9 cellular contexts compared by ENCODE assay signal in the genomic region with DNA sequence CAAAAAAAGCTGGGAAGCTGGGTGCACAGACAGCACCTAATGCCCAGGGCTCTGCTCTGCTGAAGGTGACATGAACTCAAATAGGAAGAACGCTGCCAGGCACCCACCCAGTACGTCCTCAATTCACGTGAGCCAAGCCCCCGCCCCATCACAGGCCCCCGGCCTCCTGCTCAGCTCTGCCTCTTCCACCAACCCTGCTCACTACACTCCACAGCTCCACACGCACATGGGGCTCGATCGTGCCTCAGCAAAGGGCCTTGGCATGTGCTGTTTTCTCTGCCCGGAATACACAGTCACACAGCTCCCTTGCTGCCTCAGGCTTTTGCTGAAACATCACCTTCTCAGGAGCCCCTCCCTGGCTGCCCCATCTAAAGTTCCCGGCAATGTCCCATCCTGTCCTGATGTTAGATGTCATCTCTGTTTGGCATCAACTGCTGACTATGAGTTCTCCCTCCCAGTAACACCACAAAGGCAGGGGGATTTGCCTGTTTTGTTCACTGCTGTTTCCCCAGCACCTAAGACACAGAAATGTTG. TPM values are rescaled to one million over a fixed set of nuclear protein-coding genes. Genes with fewer than 3 reads are reported as not detected.
DNase-seq lines count a peak whose midpoint lies in the region; ATAC-seq, FAIRE-seq and TF ChIP-seq lines count a peak whose summit lies in the region.
"Had no signal": no experiment of that assay in that cellular context is flagged by ENCODE, and none has a peak within 500 bp of the region (broad histone marks: within the 10 kb centered on the region; RNA-seq: fewer than 3 reads in every experiment).

No MANE protein-coding gene starts in this region.

- peaks cover 0 to 2% (median 0%) of the 10 kb centered on the region in 5 donors for H3K9me3 Mint-ChIP-seq in CD8-positive, alpha-beta memory T cell
- H3K9me3 Mint-ChIP-seq in HFFc6: no peaks in the 10 kb centered on the region
- H3K9me3 Mint-ChIP-seq in activated naive CD8-positive, alpha-beta T cell treated with anti-CD3 and anti-CD28 coated beads for 36 hours: no peaks in the 10 kb centered on the region
- H3K9me3 Mint-ChIP-seq in naive thymus-derived CD4-positive, alpha-beta T cell: no peaks in the 10 kb centered on the region

- peaks cover 21% of the 10 kb centered on the region for H3K4me1 ChIP-seq in CD8-positive, alpha-beta memory T cell (ENCODE audit: insufficient read depth, low read length)
- H3K4me1 ChIP-seq in naive thymus-derived CD4-positive, alpha-beta T cell (ENCODE audit: control insufficient read depth in 2 of 2, insufficient read depth in 2 of 2, low read length in 2 of 2): peaks cover 17 to 23% of the 10 kb centered on the region in 2 donors
- H3K4me1 ChIP-seq in vagina: peaks cover 33% of the 10 kb centered on the region

- peak overlapping the region; percentile 85 to 99 (median 96) for H3K27ac Mint-ChIP-seq in CD8-positive, alpha-beta memory T cell
- H3K27ac Mint-ChIP-seq in HFFc6: no peak overlapping the region
- peak overlapping the region; percentile 96 for H3K27ac Mint-ChIP-seq in activated naive CD8-positive, alpha-beta T cell treated with anti-CD3 and anti-CD28 coated beads for 36 hours
- H3K27ac Mint-ChIP-seq in naive thymus-derived CD4-positive, alpha-beta T cell: peak overlapping the region in 8 of 9 donors; percentile 81 to 99 (median 92)

- peaks cover 0 to 1% of the 10 kb centered on the region in 2 donors for H3K27me3 Mint-ChIP-seq in CD8-positive, alpha-beta memory T cell
- H3K27me3 Mint-ChIP-seq in HFFc6 (ENCODE audit: insufficient read depth): no peaks in the 10 kb centered on the region; the same call in 1 of the 2 replicates
- no peaks in the 10 kb centered on the region for H3K27me3 Mint-ChIP-seq in activated naive CD8-positive, alpha-beta T cell treated with anti-CD3 and anti-CD28 coated beads for 36 hours
- no peaks in the 10 kb centered on the region for H3K27me3 Mint-ChIP-seq in naive thymus-derived CD4-positive, alpha-beta T cell

- H3K36me3 Mint-ChIP-seq in CD8-positive, alpha-beta memory T cell: peaks cover 0 to 55% (median 9%) of the 10 kb centered on the region in 3 donors
- H3K36me3 Mint-ChIP-seq in HFFc6 (ENCODE audit: low read depth): peaks cover 21% of the 10 kb centered on the region
- peaks cover 35% of the 10 kb centered on the region for H3K36me3 Mint-ChIP-seq in activated naive CD8-positive, alpha-beta T cell treated with anti-CD3 and anti-CD28 coated beads for 36 hours
- H3K36me3 Mint-ChIP-seq in naive thymus-derived CD4-positive, alpha-beta T cell: peaks cover 0 to 45% (median 11%) of the 10 kb centered on the region in 5 donors

- no peak for ATAC-seq in naive thymus-derived CD4-positive, alpha-beta T cell

- no peaks in the 10 kb centered on the region for H3K9me3 ChIP-seq in CD8-positive, alpha-beta memory T cell (ENCODE audit: low read length)
- H3K9me3 ChIP-seq in naive thymus-derived CD4-positive, alpha-beta T cell (ENCODE audit: control insufficient read depth in 2 of 3, low read length in 3 of 3): no peaks in the 10 kb centered on the region
- H3K9me3 ChIP-seq in vagina: no peaks in the 10 kb centered on the region

- DNase-seq in CD8-positive, alpha-beta memory T cell: peak in 1 of 5 donors; percentile 45
- DNase-seq in HFFc6: no peak
- no peak for DNase-seq in activated naive CD8-positive, alpha-beta T cell treated with anti-CD3 and anti-CD28 coated beads for 36 hours
- no peak for DNase-seq in naive thymus-derived CD4-positive, alpha-beta T cell
- DNase-seq in DMS79 (lab: John Stamatoyannopoulos, UW): no peak
- DNase-seq in vagina (ENCODE audit: extremely low spot score in 2 of 2): no peak
- DNase-seq in HTR-8/SVneo (ENCODE audit: insufficient read length, low spot score): no peak
- no peak for DNase-seq in activated CD4-positive, alpha-beta T cell treated with anti-CD3 and anti-CD28 coated beads, Interleukin-2, amount 50 U/mL, for 48 hours

- no peak for TF ChIP-seq CTCF in HFFc6 (IDR thresholded peaks at IDR 0.05)
- no peak for TF ChIP-seq CTCF in vagina (IDR thresholded peaks at IDR 0.05)

- H3K27me3 ChIP-seq in CD8-positive, alpha-beta memory T cell (ENCODE audit: insufficient read depth, low read length, poor library complexity, severe bottlenecking): no peaks in the 10 kb centered on the region
- no peaks in the 10 kb centered on the region for H3K27me3 ChIP-seq in naive thymus-derived CD4-positive, alpha-beta T cell (ENCODE audit: control insufficient read depth in 2 of 2, insufficient read depth in 2 of 2, low read length in 2 of 2)
- H3K27me3 ChIP-seq in vagina: no peaks in the 10 kb centered on the region

- H3K4me3 ChIP-seq in CD8-positive, alpha-beta memory T cell (ENCODE audit: low read length): peak overlapping the region; percentile 17
- no peak overlapping the region for H3K4me3 ChIP-seq in naive thymus-derived CD4-positive, alpha-beta T cell (ENCODE audit: low read length)
- no peak overlapping the region for H3K4me3 ChIP-seq in vagina

- no peak for FAIRE-seq in HTR-8/SVneo (lab: Jason Lieb, UNC)

- POLR2A ChIA-PET in CD8-positive, alpha-beta memory T cell (lab: Charles Lee): interaction anchor here (0.5 to 1.2 kb wide), 3 partner anchors 10 to 243 kb away, joined by 3 read pairs; a partner anchor contains a TSS
- POLR2A ChIA-PET in naive thymus-derived CD4-positive, alpha-beta T cell (lab: Charles Lee): interaction anchor here (0.5 to 3.9 kb wide), 8 partner anchors 8 to 1532 kb away, joined by 3 to 20 read pairs (median 8); a partner anchor contains a TSS

- peaks cover 33% of the 10 kb centered on the region for H3K36me3 ChIP-seq in CD8-positive, alpha-beta memory T cell (ENCODE audit: insufficient read depth, low read length)
- H3K36me3 ChIP-seq in naive thymus-derived CD4-positive, alpha-beta T cell (ENCODE audit: control insufficient read depth in 2 of 3, insufficient read depth in 3 of 3, low read length in 3 of 3): peaks cover 10 to 51% (median 14%) of the 10 kb centered on the region in 3 experiments
- peaks cover 0 to 32% of the 10 kb centered on the region in 2 donors for H3K36me3 ChIP-seq in vagina

- intact Hi-C loops in naive thymus-derived CD4-positive, alpha-beta T cell (cut with micrococcal nuclease): loop anchor here (5.0 to 10.0 kb wide), 5 partner anchors 254 to 904 kb away; a partner anchor contains a TSS
- intact Hi-C loops in vagina (cut with DNase I): no loop called here

- H3K27ac ChIP-seq in CD8-positive, alpha-beta memory T cell (ENCODE audit: low read depth, low read length): peak overlapping the region; percentile 45
- no peak overlapping the region for H3K27ac ChIP-seq in naive thymus-derived CD4-positive, alpha-beta T cell (ENCODE audit: low read depth, low read length)
- H3K27ac ChIP-seq in vagina: no peak overlapping the region
- H3K27ac ChIP-seq: parathyroid adenoma had no signal

- no peak for TF ChIP-seq POLR2A in vagina (IDR thresholded peaks at IDR 0.05)

- H3K4me3 Mint-ChIP-seq in CD8-positive, alpha-beta memory T cell: peak overlapping the region; percentile 86 to 95 (median 89)
- peak overlapping the region; percentile 87 for H3K4me3 Mint-ChIP-seq in HFFc6
- peak overlapping the region; percentile 91 for H3K4me3 Mint-ChIP-seq in activated naive CD8-positive, alpha-beta T cell treated with anti-CD3 and anti-CD28 coated beads for 36 hours
- peak overlapping the region in 9 of 10 donors; percentile 55 to 98 (median 93) for H3K4me3 Mint-ChIP-seq in naive thymus-derived CD4-positive, alpha-beta T cell

- CTCF ChIA-PET in CD8-positive, alpha-beta memory T cell (lab: Charles Lee): interaction anchor here (0.6 to 2.1 kb wide), 4 partner anchors 10 to 160 kb away, joined by 3 to 5 read pairs (median 4); a partner anchor contains a TSS
- CTCF ChIA-PET in naive thymus-derived CD4-positive, alpha-beta T cell (lab: Charles Lee): interaction anchor here (1.0 to 1.2 kb wide), 2 partner anchors 10 to 129 kb away, joined by 3 to 5 read pairs; no protein-coding TSS in a partner anchor

- peaks cover 26 to 39% (median 38%) of the 10 kb centered on the region in 3 donors for H3K4me1 Mint-ChIP-seq in CD8-positive, alpha-beta memory T cell
- peaks cover 20% of the 10 kb centered on the region for H3K4me1 Mint-ChIP-seq in HFFc6 (ENCODE audit: low read depth)
- peaks cover 23% of the 10 kb centered on the region for H3K4me1 Mint-ChIP-seq in activated naive CD8-positive, alpha-beta T cell treated with anti-CD3 and anti-CD28 coated beads for 36 hours
- peaks cover 19 to 30% (median 25%) of the 10 kb centered on the region in 7 donors for H3K4me1 Mint-ChIP-seq in naive thymus-derived CD4-positive, alpha-beta T cell

RNA-seq across cellular contexts. Expression of a gene that starts 2.3 kb away (rescaled TPM):
- 10 to 100 TPM; 92.1 to 93.6 TPM for total RNA-seq in CD8-positive, alpha-beta memory T cell
- polyA plus RNA-seq in CD8-positive, alpha-beta memory T cell: 41.7 TPM
- 10 to 100 TPM; 56.5 to 76.3 (median 61.3) TPM for total RNA-seq in HFFc6 (2021; fragmentation: NEBNext Ultra II Directional; extraction: Animal tissue kit (Norgen Biotek cat#: 25700))
- total RNA-seq in activated naive CD8-positive, alpha-beta T cell treated with anti-CD3 and anti-CD28 coated beads for 36 hours: 10 to 100 TPM; 72.6 to 76.4 TPM
- total RNA-seq in naive thymus-derived CD4-positive, alpha-beta T cell: 100 to 1,000 TPM in 2 of 5 experiments, 10 to 100 TPM in 3; 86.5 to 138 (median 98.9) TPM
- polyA plus RNA-seq in naive thymus-derived CD4-positive, alpha-beta T cell: 10 to 100 TPM; 22.2 to 52.7 TPM
- total RNA-seq in vagina: 114 TPM

RNA-seq across cellular contexts. Expression of a gene that starts 7.4 kb away (rescaled TPM):
- total RNA-seq in CD8-positive, alpha-beta memory T cell: 10 to 100 TPM; 73.6 to 74.0 TPM
- 103 TPM for polyA plus RNA-seq in CD8-positive, alpha-beta memory T cell
- total RNA-seq in HFFc6 (2021; fragmentation: NEBNext Ultra II Directional; extraction: Animal tissue kit (Norgen Biotek cat#: 25700)): 1 to 10 TPM; 6.8 to 8.5 (median 7.2) TPM
- 10 to 100 TPM; 71.8 to 73.2 TPM for total RNA-seq in activated naive CD8-positive, alpha-beta T cell treated with anti-CD3 and anti-CD28 coated beads for 36 hours
- total RNA-seq in naive thymus-derived CD4-positive, alpha-beta T cell: 100 to 1,000 TPM in 2 of 5 experiments, 10 to 100 TPM in 3; 67.8 to 202 (median 74.9) TPM
- polyA plus RNA-seq in naive thymus-derived CD4-positive, alpha-beta T cell: 100 to 1,000 TPM; 113 to 143 TPM
- total RNA-seq in vagina: 6.9 TPM

RNA-seq across cellular contexts. Expression of a gene that starts 17.8 kb away (rescaled TPM):
- total RNA-seq in CD8-positive, alpha-beta memory T cell: 10 to 100 TPM; 54.5 to 60.3 TPM
- 71.3 TPM for polyA plus RNA-seq in CD8-positive, alpha-beta memory T cell
- 10 to 100 TPM; 11.5 to 16.7 (median 13.9) TPM for total RNA-seq in HFFc6 (2021; fragmentation: NEBNext Ultra II Directional; extraction: Animal tissue kit (Norgen Biotek cat#: 25700))
- 10 to 100 TPM; 53.3 to 54.7 TPM for total RNA-seq in activated naive CD8-positive, alpha-beta T cell treated with anti-CD3 and anti-CD28 coated beads for 36 hours
- total RNA-seq in naive thymus-derived CD4-positive, alpha-beta T cell: 100 to 1,000 TPM in 3 of 5 experiments, 10 to 100 TPM in 2; 97.2 to 141 (median 109) TPM
- 10 to 100 TPM; 32.9 to 68.6 TPM for polyA plus RNA-seq in naive thymus-derived CD4-positive, alpha-beta T cell
- total RNA-seq in vagina: 12.3 TPM

RNA-seq across cellular contexts. Expression of a gene that starts 33.2 kb away (rescaled TPM):
- total RNA-seq in CD8-positive, alpha-beta memory T cell: 10 to 100 TPM; 23.6 to 24.8 TPM
- polyA plus RNA-seq in CD8-positive, alpha-beta memory T cell: 37.8 TPM
- total RNA-seq in HFFc6 (2021; fragmentation: NEBNext Ultra II Directional; extraction: Animal tissue kit (Norgen Biotek cat#: 25700)): 1 to 10 TPM; 2.6 to 4.2 (median 3.2) TPM
- 10 to 100 TPM; 23.7 to 28.4 TPM for total RNA-seq in activated naive CD8-positive, alpha-beta T cell treated with anti-CD3 and anti-CD28 coated beads for 36 hours
- total RNA-seq in naive thymus-derived CD4-positive, alpha-beta T cell: 10 to 100 TPM; 64.4 to 91.7 (median 75.0) TPM
- polyA plus RNA-seq in naive thymus-derived CD4-positive, alpha-beta T cell: 10 to 100 TPM; 16.5 to 43.2 TPM
- 15.2 TPM for total RNA-seq in vagina

RNA-seq across cellular contexts. Expression of a gene that starts 42.7 kb away (rescaled TPM):
- total RNA-seq in CD8-positive, alpha-beta memory T cell: 10 to 100 TPM; 15.0 to 17.1 TPM
- 8.3 TPM for polyA plus RNA-seq in CD8-positive, alpha-beta memory T cell
- total RNA-seq in HFFc6 (2021; fragmentation: NEBNext Ultra II Directional; extraction: Animal tissue kit (Norgen Biotek cat#: 25700)): under 1 TPM in 5 of 6 experiments, not detected in 1; 0.23 to 0.40 (median 0.30) TPM
- total RNA-seq in activated naive CD8-positive, alpha-beta T cell treated with anti-CD3 and anti-CD28 coated beads for 36 hours: 1 to 10 TPM; 8.2 to 9.6 TPM
- 10 to 100 TPM; 22.6 to 42.7 (median 42.0) TPM for total RNA-seq in naive thymus-derived CD4-positive, alpha-beta T cell
- 1 to 10 TPM; 3.8 to 9.2 TPM for polyA plus RNA-seq in naive thymus-derived CD4-positive, alpha-beta T cell
- 5.2 TPM for total RNA-seq in vagina
